ENCODE assay signal across 9 cellular contexts in genomic region chr12:110316861-110317260, GRCh38. TPM values are rescaled to one million over a fixed set of nuclear protein-coding genes. Genes with fewer than 3 reads are reported as not detected.
DNase-seq lines count a peak whose midpoint lies in the region; ATAC-seq and TF ChIP-seq lines count a peak whose summit lies in the region.
"Had no signal": no experiment of that assay in that cellular context is flagged by ENCODE, and none has a peak within 500 bp of the region (broad histone marks: within the 10 kb centered on the region; RNA-seq: fewer than 3 reads in every experiment).

No MANE protein-coding gene starts in this region.

- peaks cover 47% of the 10 kb centered on the region for H3K4me1 Mint-ChIP-seq in activated T-cell treated with anti-CD3 and anti-CD28 coated beads, Interleukin-2, amount 50 U/mL, for 72 hours (ENCODE audit: low read depth)

- H3K27me3 ChIP-seq in adipocyte (replicated peaks; ENCODE audit: control insufficient read depth, insufficient read depth, low read length) (no peaks in the 10 kb centered on the region), upper lobe of right lung (no peaks in the 10 kb centered on the region)

- no peaks in the 10 kb centered on the region for H3K9me3 ChIP-seq in adipocyte (ENCODE audit: control insufficient read depth, low read length)
- no peaks in the 10 kb centered on the region for H3K9me3 ChIP-seq in upper lobe of right lung

- ATAC-seq in activated T-cell treated with anti-CD3 and anti-CD28 coated beads, Interleukin-2, amount 50 U/mL, for 72 hours (replicated peaks in 1 of 2), result peak; percentile 56 to 68
- peak; percentile 76 for ATAC-seq in upper lobe of right lung

- H3K27ac Mint-ChIP-seq in activated T-cell treated with anti-CD3 and anti-CD28 coated beads, Interleukin-2, amount 50 U/mL, for 72 hours, result peak overlapping the region; percentile 73

- no peaks in the 10 kb centered on the region for H3K9me3 Mint-ChIP-seq in activated T-cell treated with anti-CD3 and anti-CD28 coated beads, Interleukin-2, amount 50 U/mL, for 72 hours

- H3K4me3 ChIP-seq in adipocyte (ENCODE audit: low read length) (no peak overlapping the region), upper lobe of right lung (no peak overlapping the region)

- no peak overlapping the region for H3K9ac ChIP-seq in adipocyte (ENCODE audit: low read length)

- H3K4me1 ChIP-seq in adipocyte (ENCODE audit: control insufficient read depth, insufficient read depth, low read length) (peaks cover 48% of the 10 kb centered on the region), upper lobe of right lung (peaks cover 48% of the 10 kb centered on the region)

- peak overlapping the region; percentile 21 for H3K27ac ChIP-seq in upper lobe of right lung
- H3K27ac ChIP-seq: VCaP had no signal

- intact Hi-C loops in upper lobe of right lung (cut with DNase I), result no loop called here

- peak overlapping the region in 1 of 2 donors; percentile 30 for H3K4me3 Mint-ChIP-seq in activated T-cell treated with anti-CD3 and anti-CD28 coated beads, Interleukin-2, amount 50 U/mL, for 72 hours

- peaks cover 45% of the 10 kb centered on the region for H3K36me3 ChIP-seq in adipocyte (ENCODE audit: control insufficient read depth, insufficient read depth, low read length, severe bottlenecking)
- H3K36me3 ChIP-seq in upper lobe of right lung, result peaks cover 17% of the 10 kb centered on the region

- TF ChIP-seq CTCF in upper lobe of right lung (IDR thresholded peaks at IDR 0.05), result no peak

- peaks cover 5 to 6% of the 10 kb centered on the region in 2 donors for H3K36me3 Mint-ChIP-seq in activated T-cell treated with anti-CD3 and anti-CD28 coated beads, Interleukin-2, amount 50 U/mL, for 72 hours (ENCODE audit: insufficient read depth in 2 of 2)

- no peaks in the 10 kb centered on the region for H3K27me3 Mint-ChIP-seq in activated T-cell treated with anti-CD3 and anti-CD28 coated beads, Interleukin-2, amount 50 U/mL, for 72 hours (ENCODE audit: low read depth)

- no peak for DNase-seq in activated T-cell treated with anti-CD3 and anti-CD28 coated beads, Interleukin-2, amount 50 U/mL, for 72 hours
- no peak for DNase-seq in activated T-cell treated with anti-CD3 and anti-CD28 coated beads, Interleukin-2, amount 50 U/mL, for 48 hours
- DNase-seq in adipocyte (ENCODE audit: low read depth) (peak; percentile 90), inferior parietal cortex (ENCODE audit: extremely low spot score) (peak; percentile 33), upper lobe of right lung (no peak), NCI-H748 (lab: John Stamatoyannopoulos, UW; ENCODE audit: unreplicated experiment) (no peak), DMS79 (lab: John Stamatoyannopoulos, UW) (no peak)
- no peak for DNase-seq in activated CD4-positive, alpha-beta T cell treated with anti-CD3 and anti-CD28 coated beads, Interleukin-2, amount 50 U/mL, for 48 hours

RNA-seq across cellular contexts. Expression of gene ATP2A2, which starts 35.8 kb away (rescaled TPM):
- 100 to 1,000 TPM; 106 to 127 TPM for total RNA-seq in activated T-cell treated with anti-CD3 and anti-CD28 coated beads, Interleukin-2, amount 50 U/mL, for 72 hours
- 173 TPM for total RNA-seq in upper lobe of right lung

Comparison
In these comparisons a context has a peak if more than half of its experiments do, and no peak if none do; other contexts are left out.
1. DNase-seq: peak in adipocyte (single experiment) and inferior parietal cortex (single experiment); none in activated T-cell treated with anti-CD3 and anti-CD28 coated beads, Interleukin-2, amount 50 U/mL, for 72 hours (0 of 2), activated T-cell treated with anti-CD3 and anti-CD28 coated beads, Interleukin-2, amount 50 U/mL, for 48 hours (0 of 2), upper lobe of right lung (single experiment), NCI-H748 (single experiment), DMS79 (single experiment) and activated CD4-positive, alpha-beta T cell treated with anti-CD3 and anti-CD28 coated beads, Interleukin-2, amount 50 U/mL, for 48 hours (0 of 2).